15 cellular contexts compared by ENCODE assay signal in genomic region chr12:104886418-104887401, GRCh38.
A peak's percentile ranks its signal among the peaks of the same experiment; 100 is the strongest.
DNase-seq lines count a peak whose midpoint lies in the region; ATAC-seq and TF ChIP-seq lines count a peak whose summit lies in the region.
"Had no signal": no experiment of that assay in that cellular context is flagged by ENCODE, and none has a peak within 500 bp of the region (broad histone marks: within the 10 kb centered on the region; RNA-seq: fewer than 3 reads in every experiment).

No MANE protein-coding gene starts in this region.

- RAD21 ChIA-PET in HCT116 (lab: Charles Lee; ENCODE audit: low non-redundant PET in 1 of 2, low total read pairs in 2 of 2, uncharacterized antibody in 2 of 2, unreplicated experiment in 2 of 2): no interaction called here

- no peak overlapping the region for H2AFZ ChIP-seq in HCT116 (ENCODE audit: low read depth, low read length, poor library complexity, severe bottlenecking)

- POLR2A ChIA-PET in HCT116 (lab: Charles Lee): no interaction called here
- POLR2A ChIA-PET in CD4-positive, alpha-beta memory T cell (lab: Charles Lee; ENCODE audit: partially characterized antibody): no interaction called here

- H3K9me3 ChIP-seq in HCT116 (ENCODE audit: control insufficient read depth in 1 of 2, insufficient read depth in 1 of 2, low read depth in 1 of 2, low read length in 2 of 2): no peaks in the 10 kb centered on the region
- H3K9me3 ChIP-seq in CD4-positive, alpha-beta memory T cell (ENCODE audit: control insufficient read depth in 1 of 2, low read length in 2 of 2): no peaks in the 10 kb centered on the region
- H3K9me3 ChIP-seq: colonic mucosa had no signal

- H3K79me2 ChIP-seq in HCT116 (ENCODE audit: insufficient read depth, low read length): no peaks in the 10 kb centered on the region

- no peaks in the 10 kb centered on the region for H3K36me3 ChIP-seq in HCT116 (ENCODE audit: control insufficient read depth in 1 of 2, insufficient read depth in 2 of 2, low read length in 2 of 2)
- H3K36me3 ChIP-seq in CD4-positive, alpha-beta memory T cell (ENCODE audit: insufficient read depth, low read length): no peaks in the 10 kb centered on the region
- H3K36me3 ChIP-seq: colonic mucosa had no signal

- H3K36me3 Mint-ChIP-seq in CD4-positive, alpha-beta memory T cell: no peaks in the 10 kb centered on the region

- peak overlapping the region; percentile 49; the same call in 1 of the 2 replicates for H3K4me2 ChIP-seq in HCT116 (ENCODE audit: low read length)

- BruUV-seq in HCT116 (replicated peaks; lab: Mats Ljungman, UMichigan): no TSS peak

- H3K4me3 ChIP-seq in HCT116 (replicated peaks in 1 of 2; ENCODE audit: low read depth in 1 of 2, low read length in 2 of 2): no peak overlapping the region
- no peak overlapping the region for H3K4me3 ChIP-seq in skeletal muscle cell (ENCODE audit: low read depth, low read length)
- no peak overlapping the region for H3K4me3 ChIP-seq in CD4-positive, alpha-beta memory T cell (ENCODE audit: low read length in 2 of 2)
- H3K4me3 ChIP-seq: colonic mucosa had no signal

- intact Hi-C loops in HCT116 (cut with micrococcal nuclease): no loop called here
- intact Hi-C loops in CD4-positive, alpha-beta memory T cell (cut with micrococcal nuclease): no loop called here

- H3K4me3 Mint-ChIP-seq in CD4-positive, alpha-beta memory T cell: no peak overlapping the region
- H3K4me3 Mint-ChIP-seq: natural killer cell treated with Interleukin-12 subunit alpha and Interleukin-12 subunit beta and Interleukin-15 and Interleukin-18, amount 100 ng/mL, for 72 hours had no signal

- H3K4me1 ChIP-seq in HCT116 (ENCODE audit: control insufficient read depth in 1 of 2, insufficient read depth in 2 of 2, low read length in 2 of 2): peaks cover 13 to 15% of the 10 kb centered on the region in 2 experiments; a peak in 3 of 4 replicates
- no peaks in the 10 kb centered on the region for H3K4me1 ChIP-seq in CD4-positive, alpha-beta memory T cell (ENCODE audit: insufficient read depth, low read length)
- H3K4me1 ChIP-seq: colonic mucosa had no signal

- TF ChIP-seq CTCF in HCT116 (IDR thresholded peaks at IDR 0.05 in 2 of 3, conservative IDR thresholded peaks at IDR 0.05 in 1 of 3; ENCODE audit: borderline replicate concordance in 1 of 3, insufficient read depth in 1 of 3, low read depth in 2 of 3, low read length in 2 of 3): no peak

- H3K27me3 ChIP-seq in HCT116 (ENCODE audit: insufficient read depth, low read length): no peaks in the 10 kb centered on the region
- H3K27me3 ChIP-seq in CD4-positive, alpha-beta memory T cell (ENCODE audit: insufficient read depth, low read length): no peaks in the 10 kb centered on the region
- H3K27me3 ChIP-seq: colonic mucosa had no signal

- DNase-seq in HCT116 (ENCODE audit: low read depth, low spot score): peak; percentile 15
- peak; percentile 70 to 86 for DNase-seq in NCI-H446 (lab: John Stamatoyannopoulos, UW)
- DNase-seq in dermis blood vessel endothelial cell: peak; percentile 55
- DNase-seq in skeletal muscle cell (ENCODE audit: low read depth): peak; percentile 67
- no peak for DNase-seq in HUDEP-2 (lab: John Stamatoyannopoulos, UW; ENCODE audit: unreplicated experiment in 76 of 76)
- no peak for DNase-seq in CD4-positive, alpha-beta memory T cell
- DNase-seq: activated CD8-positive, alpha-beta memory T cell treated with anti-CD3 and anti-CD28 coated beads for 24 hours; activated naive CD4-positive, alpha-beta T cell treated with Interleukin-2 at 50 U/mL for 16 hours; Calu3; colonic mucosa; left colon; T-helper 2 cell had no signal

- no peaks in the 10 kb centered on the region for H3K4me1 Mint-ChIP-seq in CD4-positive, alpha-beta memory T cell

- no peak overlapping the region for H3K9ac ChIP-seq in HCT116 (ENCODE audit: low read length)

- peaks cover 2% of the 10 kb centered on the region in 2 donors for H3K27me3 Mint-ChIP-seq in CD4-positive, alpha-beta memory T cell

- H3K27ac Mint-ChIP-seq in CD4-positive, alpha-beta memory T cell: no peak overlapping the region
- H3K27ac Mint-ChIP-seq: natural killer cell treated with Interleukin-12 subunit alpha and Interleukin-12 subunit beta and Interleukin-15 and Interleukin-18, amount 100 ng/mL, for 72 hours had no signal

- TF ChIP-seq RAD21 in HCT116 (IDR thresholded peaks at IDR 0.05; ENCODE audit: low read depth): no peak

- peak overlapping the region; percentile 5; the same call in 1 of the 2 replicates for H3K27ac ChIP-seq in HCT116 (ENCODE audit: low read depth, low read length)
- no peak overlapping the region for H3K27ac ChIP-seq in CD4-positive, alpha-beta memory T cell (ENCODE audit: low read depth, low read length)
- H3K27ac ChIP-seq: colonic mucosa had no signal

- H4K20me1 ChIP-seq in HCT116 (ENCODE audit: insufficient read depth): no peaks in the 10 kb centered on the region

- TF ChIP-seq POLR2A in HCT116 (IDR thresholded peaks at IDR 0.05; ENCODE audit: borderline replicate concordance, extremely low read depth, insufficient read depth, insufficient read length): no peak

- CTCF ChIA-PET in HCT116 (lab: Charles Lee): interaction anchor here (0.8 kb wide), 1 partner anchor 13 kb away, joined by 3 read pairs; no protein-coding TSS in a partner anchor
- CTCF ChIA-PET in CD4-positive, alpha-beta memory T cell (lab: Charles Lee; ENCODE audit: partially characterized antibody): interaction anchor here (0.8 to 1.9 kb wide), 2 partner anchors 20 to 505 kb away, joined by 3 to 6 read pairs; no protein-coding TSS in a partner anchor

- peaks cover 0 to 6% (median 0%) of the 10 kb centered on the region in 8 donors for H3K9me3 Mint-ChIP-seq in CD4-positive, alpha-beta memory T cell

- ATAC-seq in HCT116: no peak; the same call in 1 of the 2 replicates
- no peak for ATAC-seq in HG02642 (IDR thresholded peaks at IDR 0.05; ENCODE audit: poor library complexity, unreplicated experiment)
- ATAC-seq: left colon; natural killer cell treated with Interleukin-12 subunit alpha and Interleukin-12 subunit beta and Interleukin-15 and Interleukin-18, amount 100 ng/mL, for 72 hours; sciatic nerve had no signal

- no peaks in the 10 kb centered on the region for H3K9me2 ChIP-seq in HCT116 (ENCODE audit: insufficient read depth)

TF ChIP-seq in HCT116, 20 proteins besides CTCF, POLR2A, EP300 and RAD21:
- TF ChIP-seq ZBTB33 (IDR thresholded peaks at IDR 0.05; ENCODE audit: extremely low read depth, insufficient replicate concordance, low read length): no peak
- TF ChIP-seq JUND (IDR thresholded peaks at IDR 0.05): 0 out of 2 replicates have a peak, but pooled peaks have one; percentile 14
- peak; percentile 39; the same call in 1 of the 2 replicates for TF ChIP-seq SRF (IDR thresholded peaks at IDR 0.05; ENCODE audit: low read depth)

Comparison
In these comparisons a context has a peak if more than half of its experiments do, and no peak if none do; other contexts are left out.
1. DNase-seq: peak in HCT116 (single experiment), NCI-H446 (2 of 2), dermis blood vessel endothelial cell (single experiment) and skeletal muscle cell (single experiment); none in HUDEP-2 (0 of 76) and CD4-positive, alpha-beta memory T cell (0 of 5).